In genomic region chr4:159600102-159600501, GRCh38 we compare ENCODE assay signal across 23 cellular contexts.
DNase-seq lines count a peak whose midpoint lies in the region; ATAC-seq, FAIRE-seq and TF ChIP-seq lines count a peak whose summit lies in the region.
"Had no signal": no experiment of that assay in that cellular context is flagged by ENCODE, and none has a peak within 500 bp of the region (broad histone marks: within the 10 kb centered on the region; RNA-seq: fewer than 3 reads in every experiment).

No MANE protein-coding gene starts in this region.

- no peak for TF ChIP-seq CTCF in D721Med (IDR thresholded peaks at IDR 0.05; ENCODE audit: insufficient read depth, missing control alignments)
- no peak for TF ChIP-seq CTCF in endodermal cell (conservative IDR thresholded peaks at IDR 0.05)

- no peak overlapping the region for H4K8ac ChIP-seq in trophoblast cell (ENCODE audit: low read depth, low read length)

- H2BK12ac ChIP-seq in trophoblast cell (ENCODE audit: low read length), result no peak overlapping the region

- WGBS in endodermal cell (ENCODE audit: insufficient coverage in 1 of 2, insufficient read length in 1 of 2), 2 experiments, result 71 to 87% methylated on average over 1 to 2 of the region's 2 CpGs
- WGBS in trophoblast cell (ENCODE audit: extremely low coverage, insufficient coverage, insufficient read length), result no CpG with 5 or more reads among the region's 2 CpGs

- no peak overlapping the region for H4K91ac ChIP-seq in trophoblast cell (ENCODE audit: low read depth, low read length)

- no peaks in the 10 kb centered on the region for H3K9me3 Mint-ChIP-seq in endodermal cell
- H3K9me3 Mint-ChIP-seq in activated T-cell treated with anti-CD3 and anti-CD28 coated beads, Interleukin-2, amount 50 U/mL, for 72 hours, result peaks cover 0 to 2% of the 10 kb centered on the region in 2 donors
- H3K9me3 Mint-ChIP-seq: GM23338 had no signal

- no peak overlapping the region for H2AK5ac ChIP-seq in trophoblast cell (ENCODE audit: low read length)

- no peak overlapping the region for H3K4me2 ChIP-seq in trophoblast cell (ENCODE audit: low read length)
- H3K4me2 ChIP-seq: GM23338 had no signal

- H3K4me1 ChIP-seq in HUES48 (ENCODE audit: control insufficient read depth, insufficient read depth, low read length), result peaks cover 21% of the 10 kb centered on the region
- H3K4me1 ChIP-seq in endodermal cell (ENCODE audit: control insufficient read depth, insufficient read depth, low read length), result peaks cover 7% of the 10 kb centered on the region
- no peaks in the 10 kb centered on the region for H3K4me1 ChIP-seq in trophoblast cell (ENCODE audit: control insufficient read depth in 1 of 2, insufficient read depth in 2 of 2, low read length in 2 of 2)
- H3K4me1 ChIP-seq: BE2C had no signal

- H3K27ac Mint-ChIP-seq in endodermal cell, result no peak overlapping the region
- no peak overlapping the region for H3K27ac Mint-ChIP-seq in activated T-cell treated with anti-CD3 and anti-CD28 coated beads, Interleukin-2, amount 50 U/mL, for 72 hours
- H3K27ac Mint-ChIP-seq: CD4-positive, CD25-positive, alpha-beta regulatory T cell; CD8-positive, alpha-beta memory T cell; GM23338 had no signal

- no peak overlapping the region for H3K23ac ChIP-seq in trophoblast cell (ENCODE audit: low read length)

- H2BK120ac ChIP-seq in trophoblast cell (ENCODE audit: insufficient read depth, low read length, poor library complexity), result no peak overlapping the region

- ATAC-seq in HG03571 (IDR thresholded peaks at IDR 0.05; ENCODE audit: unreplicated experiment), result no peak
- ATAC-seq in left ventricle myocardium superior, result no peak
- no peak for ATAC-seq in activated T-cell treated with anti-CD3 and anti-CD28 coated beads, Interleukin-2, amount 50 U/mL, for 72 hours (replicated peaks in 1 of 2)
- ATAC-seq in HG03457 (IDR thresholded peaks at IDR 0.05; ENCODE audit: unreplicated experiment), result no peak
- ATAC-seq: GM23338 had no signal

- DNase-seq in D721Med (ENCODE audit: insufficient read length, low spot score) (no peak), endodermal cell (no peak), trophoblast cell (peak; percentile 5 to 8), left ventricle myocardium superior (no peak)
- no peak for DNase-seq in activated T-cell treated with anti-CD3 and anti-CD28 coated beads, Interleukin-2, amount 50 U/mL, for 72 hours
- DNase-seq: ACHN; BE2C; C1 segment of cervical spinal cord; CD4-positive, CD25-positive, alpha-beta regulatory T cell; CD8-positive, alpha-beta memory T cell; COR-L47; DMS53; DND-41; EL; HCEC 1CT; KG1 had no signal

- H3K14ac ChIP-seq in trophoblast cell (ENCODE audit: low read length), result no peak overlapping the region

- no peak overlapping the region for H3K18ac ChIP-seq in trophoblast cell (ENCODE audit: low read length)

- H3K4me1 Mint-ChIP-seq in endodermal cell, result peaks cover 48% of the 10 kb centered on the region
- H3K4me1 Mint-ChIP-seq in activated T-cell treated with anti-CD3 and anti-CD28 coated beads, Interleukin-2, amount 50 U/mL, for 72 hours (ENCODE audit: low read depth), result no peaks in the 10 kb centered on the region
- H3K4me1 Mint-ChIP-seq: CD4-positive, CD25-positive, alpha-beta regulatory T cell; CD8-positive, alpha-beta memory T cell had no signal

- no peak overlapping the region for H3K4ac ChIP-seq in trophoblast cell (ENCODE audit: low read depth, low read length)

- H3K27ac ChIP-seq in HUES48 (ENCODE audit: low read depth, low read length) (peak overlapping the region; percentile 47), endodermal cell (ENCODE audit: low read depth, low read length) (no peak overlapping the region), trophoblast cell (ENCODE audit: low read depth, low read length) (no peak overlapping the region)

- no peaks in the 10 kb centered on the region for H3K79me1 ChIP-seq in trophoblast cell (ENCODE audit: low read length)

- H3K4me3 ChIP-seq in HUES48 (ENCODE audit: low read depth, low read length), result no peak overlapping the region
- H3K4me3 ChIP-seq in endodermal cell (ENCODE audit: low read length), result peak overlapping the region; percentile 11
- no peak overlapping the region for H3K4me3 ChIP-seq in trophoblast cell (ENCODE audit: low read depth, low read length)
- H3K4me3 ChIP-seq: GM23338 had no signal

- no peaks in the 10 kb centered on the region for H3K36me3 Mint-ChIP-seq in endodermal cell (ENCODE audit: low read depth)
- H3K36me3 Mint-ChIP-seq in activated T-cell treated with anti-CD3 and anti-CD28 coated beads, Interleukin-2, amount 50 U/mL, for 72 hours (ENCODE audit: insufficient read depth in 2 of 2), result no peaks in the 10 kb centered on the region
- H3K36me3 Mint-ChIP-seq: CD4-positive, CD25-positive, alpha-beta regulatory T cell; CD8-positive, alpha-beta memory T cell had no signal

- H3K9ac ChIP-seq in HUES48 (ENCODE audit: low read depth, low read length), result no peak overlapping the region
- no peak overlapping the region for H3K9ac ChIP-seq in endodermal cell (ENCODE audit: extremely low read depth, low read length, poor library complexity, severe bottlenecking)
- no peak overlapping the region for H3K9ac ChIP-seq in trophoblast cell (ENCODE audit: low read length)

- H3K4me3 Mint-ChIP-seq in endodermal cell, result peak overlapping the region; percentile 58
- no peak overlapping the region for H3K4me3 Mint-ChIP-seq in activated T-cell treated with anti-CD3 and anti-CD28 coated beads, Interleukin-2, amount 50 U/mL, for 72 hours
- H3K4me3 Mint-ChIP-seq: CD4-positive, CD25-positive, alpha-beta regulatory T cell; CD8-positive, alpha-beta memory T cell; GM23338 had no signal

- intact Hi-C loops in left ventricle myocardium superior (cut with micrococcal nuclease), result no loop called here

- no peaks in the 10 kb centered on the region for H3K27me3 Mint-ChIP-seq in endodermal cell (ENCODE audit: insufficient read depth)
- no peaks in the 10 kb centered on the region for H3K27me3 Mint-ChIP-seq in activated T-cell treated with anti-CD3 and anti-CD28 coated beads, Interleukin-2, amount 50 U/mL, for 72 hours (ENCODE audit: low read depth)
- H3K27me3 Mint-ChIP-seq: CD4-positive, CD25-positive, alpha-beta regulatory T cell; CD8-positive, alpha-beta memory T cell had no signal

- no peak overlapping the region for H2BK5ac ChIP-seq in trophoblast cell (ENCODE audit: low read depth, low read length, poor library complexity)

- no peak overlapping the region for H2AFZ ChIP-seq in trophoblast cell (ENCODE audit: insufficient read depth, low read length, poor library complexity)
- H2AFZ ChIP-seq: GM23338 had no signal

- FAIRE-seq in D721Med (lab: Jason Lieb, UNC), result peak; percentile 82
- FAIRE-seq: GM12891, GM19239, H54 had no signal

- no peaks in the 10 kb centered on the region for H3K36me3 ChIP-seq in HUES48 (ENCODE audit: control insufficient read depth, insufficient read depth, low read length)
- no peaks in the 10 kb centered on the region for H3K36me3 ChIP-seq in endodermal cell (ENCODE audit: control insufficient read depth, insufficient read depth, low read length)
- no peaks in the 10 kb centered on the region for H3K36me3 ChIP-seq in trophoblast cell (ENCODE audit: control insufficient read depth in 1 of 2, insufficient read depth in 2 of 2, low read length in 2 of 2)
- H3K36me3 ChIP-seq: BE2C had no signal

- H3K9me3 ChIP-seq in HUES48 (ENCODE audit: control insufficient read depth, insufficient read depth, low read length) (no peaks in the 10 kb centered on the region), endodermal cell (ENCODE audit: control insufficient read depth, low read length) (no peaks in the 10 kb centered on the region), trophoblast cell (ENCODE audit: insufficient read depth, low read depth, low read length) (no peaks in the 10 kb centered on the region)
- H3K9me3 ChIP-seq: BE2C had no signal

- H3K27me3 ChIP-seq in HUES48 (ENCODE audit: control insufficient read depth, insufficient read depth, low read length), result no peaks in the 10 kb centered on the region
- H3K27me3 ChIP-seq in endodermal cell (ENCODE audit: control insufficient read depth, insufficient read depth, low read length, poor library complexity, severe bottlenecking), result no peaks in the 10 kb centered on the region
- H3K27me3 ChIP-seq in trophoblast cell (ENCODE audit: insufficient read depth, low read length), result no peaks in the 10 kb centered on the region
- H3K27me3 ChIP-seq: BE2C had no signal

- H4K12ac ChIP-seq in trophoblast cell (ENCODE audit: low read depth, low read length), result no peak overlapping the region

- no peaks in the 10 kb centered on the region for H3K79me2 ChIP-seq in trophoblast cell (ENCODE audit: control insufficient read depth, insufficient read depth, low read length, poor library complexity)

Comparison
In these comparisons a context has a peak if more than half of its experiments do, and no peak if none do; other contexts are left out.
1. DNase-seq: peak in trophoblast cell (2 of 2); none in D721Med (single experiment), endodermal cell (single experiment), left ventricle myocardium superior (single experiment) and activated T-cell treated with anti-CD3 and anti-CD28 coated beads, Interleukin-2, amount 50 U/mL, for 72 hours (0 of 2).